In genomic region chr14:100731011-100731670, GRCh38 we compare ENCODE assay signal across 18 cellular contexts. TPM values are rescaled to one million over a fixed set of nuclear protein-coding genes. Genes with fewer than 3 reads are reported as not detected.
DNase-seq lines count a peak whose midpoint lies in the region; ATAC-seq, FAIRE-seq and TF ChIP-seq lines count a peak whose summit lies in the region.
"Had no signal": no experiment of that assay in that cellular context is flagged by ENCODE, and none has a peak within 500 bp of the region (broad histone marks: within the 10 kb centered on the region; RNA-seq: fewer than 3 reads in every experiment).

No MANE protein-coding gene starts in this region.

- no peaks in the 10 kb centered on the region for H4K20me1 ChIP-seq in HepG2 (ENCODE audit: insufficient read depth, low read length)

- 88% methylated on average over 7 of the region's 7 CpGs for WGBS in HepG2 (ENCODE audit: low lambda C conversion rate)

- ATAC-seq in left cardiac atrium (no peak), HepG2 (no peak), HG02763 (IDR thresholded peaks at IDR 0.05; ENCODE audit: unreplicated experiment) (no peak)
- ATAC-seq: GM12878, GM23338 had no signal

- CTCF ChIA-PET in HepG2 (lab: Yijun Ruan, JAX; ENCODE audit: low intra/inter-chr PET ratio, low total read pairs): no interaction called here

- H3K9me3 ChIP-seq in left ventricle myocardium inferior (replicated peaks) (no peaks in the 10 kb centered on the region), HepG2 (ENCODE audit: low read length) (no peaks in the 10 kb centered on the region), SJCRH30 (replicated peaks) (no peaks in the 10 kb centered on the region)

- TF ChIP-seq EP300 in HepG2 (IDR thresholded peaks at IDR 0.05; ENCODE audit: low read depth in 2 of 2, low read length in 2 of 2) (no peak), HepG2 (CRISPR knock-in tag; IDR thresholded peaks at IDR 0.05; ENCODE audit: borderline replicate concordance) (no peak)

- H2AFZ ChIP-seq in HepG2 (ENCODE audit: low read length): no peak overlapping the region
- H2AFZ ChIP-seq: GM23338 had no signal

- no TSS peak for BruUV-seq in HepG2 (replicated peaks; lab: Mats Ljungman, UMichigan)

- no peak; a peak in 1 of 4 replicates for TF ChIP-seq POLR2A in HepG2 (IDR thresholded peaks at IDR 0.05; ENCODE audit: insufficient read depth in 1 of 2, low read depth in 2 of 2, low read length in 2 of 2)

- TF ChIP-seq CTCF in left ventricle myocardium inferior (IDR thresholded peaks at IDR 0.05; ENCODE audit: borderline replicate concordance) (no peak), HepG2 (CRISPR knock-in tag; IDR thresholded peaks at IDR 0.05) (no peak), GM20000 (IDR thresholded peaks at IDR 0.05; ENCODE audit: extremely low read depth, missing control alignments) (no peak)

- intact Hi-C loops in left cardiac atrium (cut with DNase I) (no loop called here), left ventricle myocardium inferior (cut with micrococcal nuclease) (no loop called here), HepG2 (cut with micrococcal nuclease; ENCODE audit: unreplicated experiment) (no loop called here), posterior vena cava (cut with DNase I) (no loop called here)

- H3K27ac ChIP-seq in left ventricle myocardium inferior (replicated peaks): no peak overlapping the region
- no peak overlapping the region for H3K27ac ChIP-seq in HepG2 (ENCODE audit: extremely low read length, insufficient read depth, low read length)
- H3K27ac ChIP-seq in SJCRH30: no peak overlapping the region

- H3K36me3 ChIP-seq in left ventricle myocardium inferior (no peaks in the 10 kb centered on the region), HepG2 (replicated peaks in 1 of 2; ENCODE audit: control insufficient read depth in 1 of 2, insufficient read depth in 2 of 2, low read length in 2 of 2) (peaks cover 3 to 39% of the 10 kb centered on the region in 2 experiments), SJCRH30 (no peaks in the 10 kb centered on the region)

- no peak for TF ChIP-seq RAD21 in HepG2 (CRISPR knock-in tag; IDR thresholded peaks at IDR 0.05)

- in situ Hi-C loops in HepG2 (cut with HindIII; ENCODE audit: extremely low pct_ligation_motif_present, low pct_unique_long_range_greater_than_20kb): no loop called here

- H3K4me3 ChIP-seq in left ventricle myocardium inferior (no peak overlapping the region), HepG2 (replicated peaks in 1 of 3; ENCODE audit: insufficient read depth in 1 of 3, low read depth in 2 of 3, low read length in 3 of 3) (no peak overlapping the region), SJCRH30 (no peak overlapping the region)
- H3K4me3 ChIP-seq: GM12878, GM23338 had no signal

- no peak for FAIRE-seq in HepG2 (lab: Jason Lieb, UNC)
- FAIRE-seq: GM12878, GM18507, HTR-8/SVneo had no signal

- H3K4me1 ChIP-seq in left ventricle myocardium inferior (no peaks in the 10 kb centered on the region), HepG2 (ENCODE audit: insufficient read depth, low read length) (peaks cover 29% of the 10 kb centered on the region), SJCRH30 (0 out of 2 replicates have a peak, but pooled peaks cover 2% of the 10 kb centered on the region)

- POLR2A ChIA-PET in HepG2 (lab: Yijun Ruan, JAX): interaction anchor here (1.6 kb wide), 1 partner anchor 40 kb away, joined by 3 read pairs; no protein-coding TSS in a partner anchor

- no peak overlapping the region for H3K9ac ChIP-seq in HepG2 (ENCODE audit: insufficient read depth, low read depth, low read length)

- DNase-seq in left cardiac atrium (peak; percentile 3), left ventricle myocardium inferior (no peak), HepG2 (ENCODE audit: low spot score) (no peak), posterior vena cava (ENCODE audit: low spot score) (peak; percentile 58), GM20000 (ENCODE audit: low spot score) (no peak), SJCRH30 (no peak)
- DNase-seq: ACHN; C1 segment of cervical spinal cord; Calu3; CD4-positive, alpha-beta T cell; DMS79; H9 had no signal

- H3K79me2 ChIP-seq in HepG2 (ENCODE audit: insufficient read depth, low read length): peaks cover 21% of the 10 kb centered on the region

- H3K4me2 ChIP-seq in HepG2 (ENCODE audit: low read depth, low read length): no peak overlapping the region
- H3K4me2 ChIP-seq: GM23338 had no signal

- peaks cover 99% of the 10 kb centered on the region for H3K27me3 ChIP-seq in left ventricle myocardium inferior (ENCODE audit: low read depth)
- no peaks in the 10 kb centered on the region; a peak in 1 of 5 replicates for H3K27me3 ChIP-seq in HepG2 (ENCODE audit: control insufficient read depth in 1 of 2, insufficient read depth in 2 of 2, low read length in 2 of 2)
- peaks cover 5% of the 10 kb centered on the region; the same call in 1 of the 2 replicates for H3K27me3 ChIP-seq in SJCRH30

TF ChIP-seq in HepG2, 621 proteins besides CTCF, POLR2A, EP300 and RAD21:
- TF ChIP-seq SALL1 (CRISPR knock-in tag; IDR thresholded peaks at IDR 0.05): no peak
- 0 out of 2 replicates have a peak, but pooled peaks have one; percentile 11 for TF ChIP-seq POLR2G (IDR thresholded peaks at IDR 0.05; ENCODE audit: low read depth, low read length)

RNA-seq across cellular contexts. Expression of gene DLK1, which starts 4.4 kb away (rescaled TPM):
- 1 to 10 TPM in 1 of 2 donors, not detected in 1; 3.3 TPM for total RNA-seq in left cardiac atrium
- total RNA-seq in left ventricle myocardium inferior: 2.8 TPM
- total RNA-seq in HepG2 (2016; rRNA removed; fragmentation: Illumina TruSeq; extraction: Trizol): 48.2 and 95.5 TPM in 2 replicates
- total RNA-seq in HepG2 (2016; cell fraction: cytosol; rRNA removed; fragmentation: Illumina TruSeq; extraction: Trizol; ENCODE audit: low read depth): 20.1 and 21.5 TPM in 2 replicates
- 42.8 and 103 TPM in 2 replicates for total RNA-seq in HepG2 (2016; cell fraction: insoluble cytoplasmic fraction; rRNA removed; fragmentation: Illumina TruSeq; extraction: Trizol)
- 36.0 and 50.6 TPM in 2 replicates for total RNA-seq in HepG2 (2016; cell fraction: membrane; rRNA removed; fragmentation: Illumina TruSeq; extraction: Trizol)
- 89.0 and 105 TPM in 2 replicates for total RNA-seq in HepG2 (2016; cell fraction: nucleus; rRNA removed; fragmentation: Illumina TruSeq; extraction: Trizol)
- polyA plus RNA-seq in HepG2 (2011; rRNA removed): 312 and 395 TPM in 2 replicates
- 265 and 361 TPM in 2 replicates for polyA plus RNA-seq in HepG2 (2011; cell fraction: cytosol; rRNA removed)
- 341 and 399 TPM in 2 replicates for polyA plus RNA-seq in HepG2 (2011; cell fraction: nucleus; rRNA removed)
- 757 and 768 TPM in 2 replicates for polyA plus RNA-seq in HepG2 (2012)
- 47.2 and 71.3 TPM in 2 replicates for polyA plus RNA-seq in HepG2 (2016; cell fraction: cytosol; fragmentation: Illumina TruSeq; extraction: Trizol; ENCODE audit: low read depth)
- 105 and 121 TPM in 2 replicates for polyA plus RNA-seq in HepG2 (2016; cell fraction: insoluble cytoplasmic fraction; fragmentation: Illumina TruSeq; extraction: Trizol; ENCODE audit: low read depth)
- 59.9 and 79.2 TPM in 2 replicates for polyA plus RNA-seq in HepG2 (2016; cell fraction: membrane; fragmentation: Illumina TruSeq; extraction: Trizol; ENCODE audit: low read depth)
- 324 and 361 TPM in 2 replicates for polyA plus RNA-seq in HepG2 (2016; cell fraction: nucleus; fragmentation: Illumina TruSeq; extraction: Trizol; ENCODE audit: insufficient read depth, low read depth)
- 0.49 and 99.7 TPM in 2 replicates for polyA minus RNA-seq in HepG2 (2011; rRNA and poly(A)+ RNA removed; ENCODE audit: low replicate concordance)
- 86.7 and 119 TPM in 2 replicates for polyA minus RNA-seq in HepG2 (2011; cell fraction: cytosol; rRNA and poly(A)+ RNA removed)
- polyA minus RNA-seq in HepG2 (2011; cell fraction: nucleus; rRNA and poly(A)+ RNA removed): 18.8 and 31.0 TPM in 2 replicates
- total RNA-seq in posterior vena cava: not detected
- total RNA-seq in SJCRH30 (2014; rRNA removed; shearing (Covaris generic)): 0.20 and 0.28 TPM in 2 replicates
- total RNA-seq: A172; Calu3; CD4-positive, alpha-beta T cell had no signal
- polyA plus RNA-seq: GM12878 had no signal

Comparison
In these comparisons a context has a peak if more than half of its experiments do, and no peak if none do; other contexts are left out.
1. DNase-seq: peak in left cardiac atrium (single experiment) and posterior vena cava (single experiment); none in left ventricle myocardium inferior (single experiment), HepG2 (single experiment), GM20000 (single experiment) and SJCRH30 (0 of 2).